1 cellular context compared by ENCODE assay signal in the genomic region with DNA sequence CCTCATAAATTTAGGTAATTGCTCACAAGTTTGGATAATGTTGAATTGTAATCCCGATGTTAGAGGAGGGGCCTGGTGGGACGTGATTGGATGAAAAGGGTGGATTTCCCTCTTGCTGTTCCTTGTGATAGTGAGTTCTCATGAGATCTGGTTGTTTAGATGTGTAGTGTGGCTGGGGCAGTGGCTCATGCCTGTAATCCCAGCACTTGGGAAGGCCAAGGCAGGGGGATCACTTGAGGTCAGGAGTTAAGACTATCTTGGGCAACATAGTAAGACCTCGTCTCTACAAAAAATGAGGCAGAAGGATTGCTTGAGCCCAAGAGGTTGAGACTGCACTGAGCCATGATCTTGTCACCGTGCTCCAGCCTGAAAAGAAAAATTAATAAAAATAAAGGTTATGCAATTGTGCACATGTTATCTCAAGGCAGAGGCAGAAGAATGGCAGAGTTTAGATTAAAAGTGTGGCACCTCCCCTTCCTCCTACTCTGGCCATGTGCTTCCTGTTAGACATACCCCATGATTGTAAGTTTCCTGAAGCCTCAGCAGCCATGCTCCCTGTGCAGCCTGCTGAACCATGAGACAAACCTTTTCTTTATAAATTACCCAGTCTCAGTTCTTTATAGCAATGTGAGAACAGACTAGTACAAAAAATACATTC.
TF ChIP-seq lines count a peak whose summit lies in the region.

No MANE protein-coding gene starts in this region.

TF ChIP-seq in IMR-90, 13 proteins besides CTCF, POLR2A, EP300 and RAD21:
- TF ChIP-seq BHLHE40 (IDR thresholded peaks at IDR 0.05; ENCODE audit: low read depth, low read length): no peak
- TF ChIP-seq MAFK (IDR thresholded peaks at IDR 0.05; ENCODE audit: low read depth, low read length): no peak
- no peak for TF ChIP-seq MAZ (IDR thresholded peaks at IDR 0.05; ENCODE audit: borderline replicate concordance, low read depth, low read length)
- TF ChIP-seq, protein P1, sequence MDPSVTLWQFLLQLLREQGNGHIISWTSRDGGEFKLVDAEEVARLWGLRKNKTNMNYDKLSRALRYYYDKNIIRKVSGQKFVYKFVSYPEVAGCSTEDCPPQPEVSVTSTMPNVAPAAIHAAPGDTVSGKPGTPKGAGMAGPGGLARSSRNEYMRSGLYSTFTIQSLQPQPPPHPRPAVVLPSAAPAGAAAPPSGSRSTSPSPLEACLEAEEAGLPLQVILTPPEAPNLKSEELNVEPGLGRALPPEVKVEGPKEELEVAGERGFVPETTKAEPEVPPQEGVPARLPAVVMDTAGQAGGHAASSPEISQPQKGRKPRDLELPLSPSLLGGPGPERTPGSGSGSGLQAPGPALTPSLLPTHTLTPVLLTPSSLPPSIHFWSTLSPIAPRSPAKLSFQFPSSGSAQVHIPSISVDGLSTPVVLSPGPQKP (IDR thresholded peaks at IDR 0.05; ENCODE audit: borderline replicate concordance, low read depth, low read length): no peak
- no peak for TF ChIP-seq CEBPB (IDR thresholded peaks at IDR 0.05; ENCODE audit: low read depth, low read length)
- TF ChIP-seq MXI1 (IDR thresholded peaks at IDR 0.05; ENCODE audit: borderline replicate concordance, low read depth, low read length): 0 out of 2 replicates have a peak, but pooled peaks have one; percentile 30
- TF ChIP-seq RCOR1 (IDR thresholded peaks at IDR 0.05; ENCODE audit: insufficient replicate concordance, low read length): no peak
